1 cellular context compared by ENCODE assay signal in genomic region chr19:10132848-10133350, GRCh38.
TF ChIP-seq lines count a peak whose summit lies in the region.

No MANE protein-coding gene starts in this region.

TF ChIP-seq in HEK293, 187 proteins besides CTCF, POLR2A, EP300 and RAD21:
- TF ChIP-seq, protein P1, sequence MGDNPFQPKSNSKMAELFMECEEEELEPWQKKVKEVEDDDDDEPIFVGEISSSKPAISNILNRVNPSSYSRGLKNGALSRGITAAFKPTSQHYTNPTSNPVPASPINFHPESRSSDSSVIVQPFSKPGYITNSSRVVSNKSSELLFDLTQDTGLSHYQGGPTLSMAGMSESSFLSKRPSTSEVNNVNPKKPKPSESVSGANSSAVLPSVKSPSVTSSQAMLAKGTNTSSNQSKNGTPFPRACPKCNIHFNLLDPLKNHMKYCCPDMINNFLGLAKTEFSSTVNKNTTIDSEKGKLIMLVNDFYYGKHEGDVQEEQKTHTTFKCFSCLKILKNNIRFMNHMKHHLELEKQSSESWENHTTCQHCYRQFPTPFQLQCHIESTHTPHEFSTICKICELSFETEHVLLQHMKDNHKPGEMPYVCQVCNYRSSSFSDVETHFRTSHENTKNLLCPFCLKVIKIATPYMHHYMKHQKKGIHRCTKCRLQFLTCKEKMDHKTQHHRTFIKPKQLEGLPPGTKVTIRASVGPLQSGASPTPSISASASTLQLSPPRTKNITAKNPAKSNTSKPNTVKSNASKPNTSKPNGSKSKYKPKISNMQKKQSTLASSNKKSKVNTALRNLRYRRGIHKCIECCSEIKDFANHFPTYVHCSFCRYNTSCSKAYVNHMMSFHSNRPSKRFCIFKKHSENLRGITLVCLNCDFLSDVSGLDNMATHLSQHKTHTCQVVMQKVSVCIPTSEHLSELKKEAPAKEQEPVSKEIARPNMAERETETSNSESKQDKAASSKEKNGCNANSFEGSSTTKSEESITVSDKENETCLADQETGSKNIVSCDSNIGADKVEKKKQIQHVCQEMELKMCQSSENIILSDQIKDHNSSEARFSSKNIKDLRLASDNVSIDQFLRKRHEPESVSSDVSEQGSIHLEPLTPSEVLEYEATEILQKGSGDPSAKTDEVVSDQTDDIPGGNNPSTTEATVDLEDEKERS (tag by site-specific recombination; IDR thresholded peaks at IDR 0.05), result peak; percentile 92
- TF ChIP-seq ZNF350 (tag by site-specific recombination; IDR thresholded peaks at IDR 0.05), result no peak
- no peak for TF ChIP-seq EGR2 (tag by site-specific recombination; IDR thresholded peaks at IDR 0.05; ENCODE audit: low read depth)
- TF ChIP-seq ZNF239 (tag by site-specific recombination; IDR thresholded peaks at IDR 0.05), result no peak
- TF ChIP-seq ZNF626 (tag by site-specific recombination; IDR thresholded peaks at IDR 0.05), result no peak
- no peak for TF ChIP-seq SALL2 (tag by site-specific recombination; IDR thresholded peaks at IDR 0.05; ENCODE audit: borderline replicate concordance)
- 0 out of 2 replicates have a peak, but pooled peaks have one; percentile 33 for TF ChIP-seq KLF8 (tag by site-specific recombination; IDR thresholded peaks at IDR 0.05)
- TF ChIP-seq IKZF3 (tag by site-specific recombination; IDR thresholded peaks at IDR 0.05), result no peak
- TF ChIP-seq SCRT2 (tag by site-specific recombination; IDR thresholded peaks at IDR 0.05), result 0 out of 2 replicates have a peak, but pooled peaks have one; percentile 48
- no peak for TF ChIP-seq ZNF394 (tag by site-specific recombination; IDR thresholded peaks at IDR 0.05; ENCODE audit: borderline replicate concordance)
- TF ChIP-seq ZSCAN5A (tag by site-specific recombination; IDR thresholded peaks at IDR 0.05), result no peak
- TF ChIP-seq, protein P2, sequence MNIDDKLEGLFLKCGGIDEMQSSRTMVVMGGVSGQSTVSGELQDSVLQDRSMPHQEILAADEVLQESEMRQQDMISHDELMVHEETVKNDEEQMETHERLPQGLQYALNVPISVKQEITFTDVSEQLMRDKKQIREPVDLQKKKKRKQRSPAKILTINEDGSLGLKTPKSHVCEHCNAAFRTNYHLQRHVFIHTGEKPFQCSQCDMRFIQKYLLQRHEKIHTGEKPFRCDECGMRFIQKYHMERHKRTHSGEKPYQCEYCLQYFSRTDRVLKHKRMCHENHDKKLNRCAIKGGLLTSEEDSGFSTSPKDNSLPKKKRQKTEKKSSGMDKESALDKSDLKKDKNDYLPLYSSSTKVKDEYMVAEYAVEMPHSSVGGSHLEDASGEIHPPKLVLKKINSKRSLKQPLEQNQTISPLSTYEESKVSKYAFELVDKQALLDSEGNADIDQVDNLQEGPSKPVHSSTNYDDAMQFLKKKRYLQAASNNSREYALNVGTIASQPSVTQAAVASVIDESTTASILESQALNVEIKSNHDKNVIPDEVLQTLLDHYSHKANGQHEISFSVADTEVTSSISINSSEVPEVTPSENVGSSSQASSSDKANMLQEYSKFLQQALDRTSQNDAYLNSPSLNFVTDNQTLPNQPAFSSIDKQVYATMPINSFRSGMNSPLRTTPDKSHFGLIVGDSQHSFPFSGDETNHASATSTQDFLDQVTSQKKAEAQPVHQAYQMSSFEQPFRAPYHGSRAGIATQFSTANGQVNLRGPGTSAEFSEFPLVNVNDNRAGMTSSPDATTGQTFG (tag by site-specific recombination; IDR thresholded peaks at IDR 0.05; ENCODE audit: borderline replicate concordance), result no peak
- TF ChIP-seq KLF1 (tag by site-specific recombination; IDR thresholded peaks at IDR 0.05), result no peak
- TF ChIP-seq REPIN1 (tag by site-specific recombination; IDR thresholded peaks at IDR 0.05; ENCODE audit: low read depth), result no peak
- no peak for TF ChIP-seq ZNF223 (tag by site-specific recombination; IDR thresholded peaks at IDR 0.05)
- TF ChIP-seq ZNF214 (tag by site-specific recombination; IDR thresholded peaks at IDR 0.05; ENCODE audit: borderline replicate concordance), result no peak
- TF ChIP-seq ZNF747 (tag by site-specific recombination; IDR thresholded peaks at IDR 0.05), result no peak
- TF ChIP-seq ZNF146 (tag by site-specific recombination; IDR thresholded peaks at IDR 0.05), result no peak
